ENCODE assay signal across 1 cellular context in the genomic region with DNA sequence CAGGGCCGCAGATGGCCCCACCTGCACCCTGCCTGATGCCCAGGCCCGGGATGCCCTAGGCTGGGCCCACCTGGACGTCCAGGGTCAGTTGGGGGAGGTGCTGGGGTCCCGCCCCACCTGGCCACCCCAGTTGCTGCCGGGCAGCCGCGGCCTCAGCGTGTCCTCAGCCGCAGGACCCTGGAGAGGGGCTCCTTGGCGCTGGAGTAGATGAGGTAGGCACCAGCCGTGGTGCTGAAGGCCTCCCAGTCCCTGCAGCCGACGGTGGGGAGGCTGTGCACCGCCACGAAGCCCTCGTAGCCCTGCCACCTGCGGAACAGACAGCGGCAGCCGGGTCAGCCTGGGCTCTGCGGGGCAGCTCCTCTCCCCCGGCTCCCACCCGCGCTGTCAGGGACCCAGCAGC.
TF ChIP-seq lines count a peak whose summit lies in the region.

No MANE protein-coding gene starts in this region.

TF ChIP-seq in WTC11, 78 proteins besides CTCF, POLR2A, EP300 and RAD21 (continued from another document):
- TF ChIP-seq, protein P1, sequence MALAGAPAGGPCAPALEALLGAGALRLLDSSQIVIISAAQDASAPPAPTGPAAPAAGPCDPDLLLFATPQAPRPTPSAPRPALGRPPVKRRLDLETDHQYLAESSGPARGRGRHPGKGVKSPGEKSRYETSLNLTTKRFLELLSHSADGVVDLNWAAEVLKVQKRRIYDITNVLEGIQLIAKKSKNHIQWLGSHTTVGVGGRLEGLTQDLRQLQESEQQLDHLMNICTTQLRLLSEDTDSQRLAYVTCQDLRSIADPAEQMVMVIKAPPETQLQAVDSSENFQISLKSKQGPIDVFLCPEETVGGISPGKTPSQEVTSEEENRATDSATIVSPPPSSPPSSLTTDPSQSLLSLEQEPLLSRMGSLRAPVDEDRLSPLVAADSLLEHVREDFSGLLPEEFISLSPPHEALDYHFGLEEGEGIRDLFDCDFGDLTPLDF (CRISPR knock-in tag; IDR thresholded peaks at IDR 0.05): no peak
- TF ChIP-seq ZMAT4 (CRISPR knock-in tag; IDR thresholded peaks at IDR 0.05): no peak
- no peak for TF ChIP-seq ZSCAN18 (CRISPR knock-in tag; IDR thresholded peaks at IDR 0.05)
- TF ChIP-seq NFYB (CRISPR knock-in tag; conservative IDR thresholded peaks at IDR 0.05; ENCODE audit: low read depth): no peak
- TF ChIP-seq ZBTB21 (CRISPR knock-in tag; IDR thresholded peaks at IDR 0.05; ENCODE audit: borderline replicate concordance): no peak
- TF ChIP-seq TP53 (CRISPR knock-in tag; IDR thresholded peaks at IDR 0.05): no peak
